ENCODE assay signal across 16 cellular contexts in genomic region chr20:668638-669037, GRCh38. TPM values are rescaled to one million over a fixed set of nuclear protein-coding genes. Genes with fewer than 3 reads are reported as not detected.
A peak's percentile ranks its signal among the peaks of the same experiment; 100 is the strongest.
DNase-seq lines count a peak whose midpoint lies in the region; ATAC-seq, FAIRE-seq and TF ChIP-seq lines count a peak whose summit lies in the region.
"Had no signal": no experiment of that assay in that cellular context is flagged by ENCODE, and none has a peak within 500 bp of the region (broad histone marks: within the 10 kb centered on the region; RNA-seq: fewer than 3 reads in every experiment).

No MANE protein-coding gene starts in this region.

- peak overlapping the region; percentile 39; the same call in 1 of the 3 replicates for H3K27ac ChIP-seq in K562 (ENCODE audit: extremely low read depth, low read depth, low read length)
- H3K27ac ChIP-seq in uterus: no peak overlapping the region
- H3K27ac ChIP-seq: 22Rv1 had no signal

- ATAC-seq in Right ventricle myocardium inferior (peak; percentile 41), left cardiac atrium (no peak), K562 (no peak), left ventricle myocardium superior (peak; percentile 25), HG03571 (IDR thresholded peaks at IDR 0.05; ENCODE audit: unreplicated experiment) (no peak)
- ATAC-seq: HCT116 had no signal

- H3K4me3 ChIP-seq in NB4 (ENCODE audit: low read depth, low read length) (no peak overlapping the region), K562 (no peak overlapping the region), uterus (no peak overlapping the region)

- in situ Hi-C loops in K562 (cut with MboI): no loop called here

- no peaks in the 10 kb centered on the region for H3K79me2 ChIP-seq in K562 (ENCODE audit: control insufficient read depth, insufficient read depth, low read length)

- no peak overlapping the region for H3K4me2 ChIP-seq in K562 (ENCODE audit: insufficient read depth, low read length)

- no peak for TF ChIP-seq RAD21 in K562 (CRISPR knock-in tag; conservative IDR thresholded peaks at IDR 0.05 in 1 of 2, IDR thresholded peaks at IDR 0.05 in 1 of 2)

- POLR2A ChIA-PET in K562 (lab: Yijun Ruan, JAX): no interaction called here

- intact Hi-C loops in Right ventricle myocardium inferior (cut with DNase I): loop anchor here (1.0 to 5.0 kb wide), 2 partner anchors 15 to 34 kb away; partner anchors contain the start of gene SRXN1
- intact Hi-C loops in left cardiac atrium (cut with DNase I): no loop called here
- intact Hi-C loops in K562 (cut with micrococcal nuclease): no loop called here
- intact Hi-C loops in left ventricle myocardium superior (cut with micrococcal nuclease): no loop called here
- intact Hi-C loops in uterus (cut with DNase I; ENCODE audit: low total_unique reads): no loop called here

- no peaks in the 10 kb centered on the region for H3K9me1 ChIP-seq in K562 (ENCODE audit: control insufficient read depth, insufficient read depth, low read length)

- no peak for TF ChIP-seq EP300 in K562 (IDR thresholded peaks at IDR 0.05; ENCODE audit: low read length)

- H3K36me3 ChIP-seq in K562 (ENCODE audit: control insufficient read depth, insufficient read depth, low read length) (no peaks in the 10 kb centered on the region), uterus (no peaks in the 10 kb centered on the region)

- H2AFZ ChIP-seq in K562 (ENCODE audit: low read depth, low read length): peak overlapping the region; percentile 40; the same call in 1 of the 2 replicates

- H3K4me1 ChIP-seq in K562 (replicated peaks in 1 of 2; ENCODE audit: control insufficient read depth in 2 of 2, insufficient read depth in 2 of 2, low read length in 2 of 2): peaks cover 44 to 45% of the 10 kb centered on the region in 2 experiments
- peaks cover 0 to 2% of the 10 kb centered on the region in 2 donors for H3K4me1 ChIP-seq in uterus

- BruUV-seq in K562 (replicated peaks; lab: Mats Ljungman, UMichigan): no TSS peak

- no peaks in the 10 kb centered on the region for H4K20me1 ChIP-seq in K562 (replicated peaks; ENCODE audit: control insufficient read depth, insufficient read depth, low read length)

- CTCF ChIA-PET in K562 (lab: Yijun Ruan, JAX; ENCODE audit: low intra/inter-chr PET ratio): interaction anchor here (1.1 to 1.3 kb wide), 2 partner anchors 15 to 71 kb away, joined by 3 read pairs; no protein-coding TSS in a partner anchor

- DNase-seq in Right ventricle myocardium inferior (ENCODE audit: missing footprints) (no peak), left cardiac atrium (no peak), NB4 (ENCODE audit: low read depth) (peak; percentile 59), K562 (ENCODE audit: extremely low read depth in 1 of 4, low spot score in 3 of 4) (no peak), left ventricle myocardium superior (no peak), uterus (no peak), NCI-H1694 treated with DMSO at 0.1 percent for 48 hours (lab: John Stamatoyannopoulos, UW) (no peak)
- DNase-seq: CD4-positive, CD25-positive, alpha-beta regulatory T cell; DMS 273 treated with DMSO at 0.1 percent for 48 hours had no signal

- TF ChIP-seq CTCF in NB4 (IDR thresholded peaks at IDR 0.05; ENCODE audit: low read depth, low read length) (no peak), K562 (IDR thresholded peaks at IDR 0.05 in 2 of 3, conservative IDR thresholded peaks at IDR 0.05 in 1 of 3; ENCODE audit: insufficient read depth in 2 of 3, low read depth in 1 of 3, low read length in 3 of 3) (no peak), uterus (IDR thresholded peaks at IDR 0.05) (no peak)

- H3K27me3 ChIP-seq in K562 (ENCODE audit: control insufficient read depth in 2 of 2, insufficient read depth in 2 of 2, low read length in 2 of 2) (no peaks in the 10 kb centered on the region), uterus (peaks cover 0 to 19% of the 10 kb centered on the region in 2 donors)

- 40% methylated on average over 3 of the region's 3 CpGs for WGBS in K562 (ENCODE audit: insufficient coverage, low coverage, missing lambda C conversion rate)

- TF ChIP-seq POLR2A in NB4 (IDR thresholded peaks at IDR 0.05; ENCODE audit: extremely low read depth, insufficient read length) (no peak), K562 (conservative IDR thresholded peaks at IDR 0.05) (no peak), uterus (IDR thresholded peaks at IDR 0.05) (no peak)

- H3K9me3 ChIP-seq in K562 (replicated peaks; ENCODE audit: control insufficient read depth, insufficient read depth, low read depth, low read length) (no peaks in the 10 kb centered on the region), uterus (no peaks in the 10 kb centered on the region)

- FAIRE-seq in K562 (lab: Jason Lieb, UNC): no peak
- FAIRE-seq: H54 had no signal

- no peak overlapping the region for H3K9ac ChIP-seq in K562 (ENCODE audit: insufficient read depth in 1 of 2, low read depth in 2 of 2, low read length in 2 of 2)

TF ChIP-seq in K562, 482 proteins besides CTCF, POLR2A, EP300 and RAD21 (continues in another document):
- TF ChIP-seq MCM7 (IDR thresholded peaks at IDR 0.05) (no peak), KHSRP (IDR thresholded peaks at IDR 0.05) (no peak), KLF13 (tag; IDR thresholded peaks at IDR 0.05; ENCODE audit: borderline replicate concordance, low read depth) (no peak), HNRNPUL1 (IDR thresholded peaks at IDR 0.05; ENCODE audit: low read length) (no peak)

RNA-seq across cellular contexts. Expression of gene SCRT2, which starts 7.0 kb away (rescaled TPM):
- total RNA-seq in Right ventricle myocardium inferior (not detected), left cardiac atrium (not detected), K562 (2014; rRNA removed) (0.04 and 0.05 TPM in 2 replicates), K562 (2014; rRNA removed; fragmentation: Illumina TruSeq; extraction: Trizol) (0.04 TPM in 1 of 2 replicates, not detected in the other), K562 (2015; rRNA removed; fragmentation: Illumina TruSeq; extraction: Trizol) (0.07 and 0.19 TPM in 2 replicates), K562 (2021) (0.47 and 0.75 TPM in 2 replicates), left ventricle myocardium superior (not detected), uterus (not detected)
- total RNA-seq in K562 (2011; cell fraction: chromatin; rRNA removed; ENCODE audit: low replicate concordance): 0.18 and 0.37 TPM in 2 replicates
- total RNA-seq in K562 (2011; cell fraction: nucleolus; rRNA removed): 0.26 and 0.50 TPM in 2 replicates
- 0.29 and 0.99 TPM in 2 replicates for total RNA-seq in K562 (2011; cell fraction: nucleoplasm; rRNA removed)
- polyA plus RNA-seq in K562 (2011; rRNA removed) (0.12 and 0.13 TPM in 2 replicates), K562 (2014; fragmentation: Illumina TruSeq; extraction: Trizol) (0.30 and 0.36 TPM in 2 replicates), K562 (2014; fragmentation: Nextera tagmentation; extraction: Ambion mirVana) (not detected), K562 (2014; rRNA removed) (0.19 and 0.34 TPM in 2 replicates)
- 0.10 and 0.63 TPM in 2 replicates for polyA plus RNA-seq in K562 (2011; cell fraction: cytosol; rRNA removed)
- 0.91 and 4.1 TPM in 2 replicates for polyA plus RNA-seq in K562 (2011; cell fraction: nucleus; rRNA removed)
- polyA plus RNA-seq in K562 (2012): 0.19 and 0.48 TPM in 2 replicates
- 0.12 and 0.25 TPM in 2 replicates for polyA minus RNA-seq in K562 (2011; rRNA and poly(A)+ RNA removed)
- 0.64 and 1.2 TPM in 2 replicates for polyA minus RNA-seq in K562 (2011; cell fraction: cytosol; rRNA and poly(A)+ RNA removed)
- 0.44 and 2.2 TPM in 2 replicates for polyA minus RNA-seq in K562 (2011; cell fraction: nucleus; rRNA and poly(A)+ RNA removed)
- total RNA-seq: CD4-positive, CD25-positive, alpha-beta regulatory T cell; Daoy; HT-29 had no signal
- polyA plus RNA-seq: BJ; CD4-positive, CD25-positive, alpha-beta regulatory T cell had no signal

RNA-seq across cellular contexts. Expression of gene SRXN1, which starts 15.6 kb away (rescaled TPM):
- total RNA-seq in Right ventricle myocardium inferior (40.4 TPM), left cardiac atrium (10 to 100 TPM; 34.1 to 38.9 TPM), K562 (2014; rRNA removed) (21.6 and 26.7 TPM in 2 replicates), K562 (2014; rRNA removed; fragmentation: Illumina TruSeq; extraction: Trizol) (29.1 TPM in 2 replicates), K562 (2015; rRNA removed; fragmentation: Illumina TruSeq; extraction: Trizol) (20.2 and 20.6 TPM in 2 replicates), K562 (2021) (23.2 and 27.9 TPM in 2 replicates), left ventricle myocardium superior (34.6 TPM), uterus (10 to 100 TPM in 3 of 4 donors, 1 to 10 TPM in 1; 6.1 to 33.2 (median 16.6) TPM)
- 10.6 and 14.9 TPM in 2 replicates for total RNA-seq in K562 (2011; cell fraction: chromatin; rRNA removed; ENCODE audit: low replicate concordance)
- total RNA-seq in K562 (2011; cell fraction: nucleolus; rRNA removed): 10.3 TPM in 2 replicates
- 13.3 and 13.4 TPM in 2 replicates for total RNA-seq in K562 (2011; cell fraction: nucleoplasm; rRNA removed)
- polyA plus RNA-seq in K562 (2011; rRNA removed) (35.4 and 36.4 TPM in 2 replicates), K562 (2014; fragmentation: Illumina TruSeq; extraction: Trizol) (33.9 and 34.1 TPM in 2 replicates), K562 (2014; fragmentation: Nextera tagmentation; extraction: Ambion mirVana) (1 to 10 TPM; 6.8 to 8.4 TPM), K562 (2014; rRNA removed) (19.4 and 24.4 TPM in 2 replicates)
- polyA plus RNA-seq in K562 (2011; cell fraction: cytosol; rRNA removed): 23.6 and 26.3 TPM in 2 replicates
- 10.0 and 12.8 TPM in 2 replicates for polyA plus RNA-seq in K562 (2011; cell fraction: nucleus; rRNA removed)
- 17.8 and 21.0 TPM in 2 replicates for polyA plus RNA-seq in K562 (2012)
- polyA minus RNA-seq in K562 (2011; rRNA and poly(A)+ RNA removed): 29.0 and 30.3 TPM in 2 replicates
- polyA minus RNA-seq in K562 (2011; cell fraction: cytosol; rRNA and poly(A)+ RNA removed): 17.8 and 18.5 TPM in 2 replicates
- 4.0 and 6.7 TPM in 2 replicates for polyA minus RNA-seq in K562 (2011; cell fraction: nucleus; rRNA and poly(A)+ RNA removed)

RNA-seq across cellular contexts. Expression of gene TCF15, which starts 58.5 kb away (rescaled TPM):
- 13.1 TPM for total RNA-seq in Right ventricle myocardium inferior
- 10 to 100 TPM in 1 of 2 donors, 1 to 10 TPM in 1; 7.3 to 10.3 TPM for total RNA-seq in left cardiac atrium
- 0.79 and 1.6 TPM in 2 replicates for total RNA-seq in K562 (2011; cell fraction: chromatin; rRNA removed; ENCODE audit: low replicate concordance)
- total RNA-seq in K562 (2011; cell fraction: nucleolus; rRNA removed): 1.6 and 2.0 TPM in 2 replicates
- total RNA-seq in K562 (2011; cell fraction: nucleoplasm; rRNA removed): 1.6 and 1.8 TPM in 2 replicates
- total RNA-seq in K562 (2014; rRNA removed): 2.3 and 4.4 TPM in 2 replicates
- 0.96 and 1.2 TPM in 2 replicates for total RNA-seq in K562 (2014; rRNA removed; fragmentation: Illumina TruSeq; extraction: Trizol)
- total RNA-seq in K562 (2015; rRNA removed; fragmentation: Illumina TruSeq; extraction: Trizol): 1.2 and 2.0 TPM in 2 replicates
- 3.8 and 5.0 TPM in 2 replicates for total RNA-seq in K562 (2021)
- polyA plus RNA-seq in K562 (2011; rRNA removed): 0.93 and 1.7 TPM in 2 replicates
- 1.8 and 4.0 TPM in 2 replicates for polyA plus RNA-seq in K562 (2011; cell fraction: cytosol; rRNA removed)
- polyA plus RNA-seq in K562 (2011; cell fraction: nucleus; rRNA removed): 2.4 and 2.7 TPM in 2 replicates
- 2.4 and 2.8 TPM in 2 replicates for polyA plus RNA-seq in K562 (2012)
- 0.62 and 0.98 TPM in 2 replicates for polyA plus RNA-seq in K562 (2014; fragmentation: Illumina TruSeq; extraction: Trizol)
- polyA plus RNA-seq in K562 (2014; fragmentation: Nextera tagmentation; extraction: Ambion mirVana): under 1 TPM; 0.04 to 0.13 TPM
- 4.2 and 4.5 TPM in 2 replicates for polyA plus RNA-seq in K562 (2014; rRNA removed)
- 0.28 and 0.33 TPM in 2 replicates for polyA minus RNA-seq in K562 (2011; rRNA and poly(A)+ RNA removed)
- 0.57 and 2.8 TPM in 2 replicates for polyA minus RNA-seq in K562 (2011; cell fraction: cytosol; rRNA and poly(A)+ RNA removed)
- 1.1 and 1.2 TPM in 2 replicates for polyA minus RNA-seq in K562 (2011; cell fraction: nucleus; rRNA and poly(A)+ RNA removed)
- 11.8 TPM for total RNA-seq in left ventricle myocardium superior
- total RNA-seq in uterus: 1 to 10 TPM in 1 of 4 donors, under 1 TPM in 2, not detected in 1; 0.51 to 1.0 (median 0.97) TPM
- total RNA-seq: CD4-positive, CD25-positive, alpha-beta regulatory T cell; HT-29 had no signal
- polyA plus RNA-seq: BJ; CD4-positive, CD25-positive, alpha-beta regulatory T cell had no signal

Comparison
In these comparisons a context has a peak if more than half of its experiments do, and no peak if none do; other contexts are left out.
1. ATAC-seq: peak in Right ventricle myocardium inferior (single experiment) and left ventricle myocardium superior (single experiment); none in left cardiac atrium (0 of 2), K562 (single experiment) and HG03571 (single experiment).